1 cellular context compared by ENCODE assay signal in genomic region chr2:231961349-231962166, GRCh38.
TF ChIP-seq lines count a peak whose summit lies in the region.

Gene DIS3L2, plus strand, starts transcription at chr2:231961713. Its CDS starts 53,215 bp downstream, at chr2:232014928.

TF ChIP-seq in HepG2, 621 proteins besides CTCF, POLR2A, EP300 and RAD21 (continued from another document and continues in another):
- TF ChIP-seq, protein P1, sequence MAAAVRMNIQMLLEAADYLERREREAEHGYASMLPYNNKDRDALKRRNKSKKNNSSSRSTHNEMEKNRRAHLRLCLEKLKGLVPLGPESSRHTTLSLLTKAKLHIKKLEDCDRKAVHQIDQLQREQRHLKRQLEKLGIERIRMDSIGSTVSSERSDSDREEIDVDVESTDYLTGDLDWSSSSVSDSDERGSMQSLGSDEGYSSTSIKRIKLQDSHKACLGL (CRISPR knock-in tag; IDR thresholded peaks at IDR 0.05), result peak; percentile 88
- TF ChIP-seq CCDC6 (CRISPR knock-in tag; IDR thresholded peaks at IDR 0.05) (peak; percentile 91; the same call in 1 of the 2 replicates), KMT2B (CRISPR knock-in tag; IDR thresholded peaks at IDR 0.05) (peak; percentile 100), ZNF431 (CRISPR knock-in tag; IDR thresholded peaks at IDR 0.05; ENCODE audit: borderline replicate concordance, low read depth) (no peak), MAFK (conservative IDR thresholded peaks at IDR 0.05 in 1 of 2, IDR thresholded peaks at IDR 0.05 in 1 of 2; ENCODE audit: low read length in 2 of 2) (no peak), TOPORS (CRISPR knock-in tag; IDR thresholded peaks at IDR 0.05) (peak; percentile 84; the same call in 1 of the 2 replicates), ZNF343 (CRISPR knock-in tag; IDR thresholded peaks at IDR 0.05) (peak; percentile 92), NFYB (CRISPR knock-in tag; IDR thresholded peaks at IDR 0.05) (peak; percentile 19; the same call in 1 of the 2 replicates), CBFB (CRISPR knock-in tag; IDR thresholded peaks at IDR 0.05) (peak; percentile 95), ZSCAN25 (CRISPR knock-in tag; IDR thresholded peaks at IDR 0.05) (no peak), SIX4 (CRISPR knock-in tag; IDR thresholded peaks at IDR 0.05) (peak; percentile 75; the same call in 1 of the 2 replicates), CHD4 (IDR thresholded peaks at IDR 0.05; ENCODE audit: borderline replicate concordance, low read length) (no peak), ZNF33A (CRISPR knock-in tag; IDR thresholded peaks at IDR 0.05; ENCODE audit: borderline replicate concordance) (no peak), IKZF1 (IDR thresholded peaks at IDR 0.05) (no peak), HDAC2 (CRISPR knock-in tag; IDR thresholded peaks at IDR 0.05) (peak; percentile 86), RFX5 (IDR thresholded peaks at IDR 0.05; ENCODE audit: low read depth, low read length) (peak; percentile 35; the same call in 1 of the 2 replicates), TP53 (CRISPR knock-in tag; conservative IDR thresholded peaks at IDR 0.05) (0 out of 2 replicates have a peak, but pooled peaks have one; percentile 46), ERF (CRISPR knock-in tag; IDR thresholded peaks at IDR 0.05) (peak; percentile 66; the same call in 1 of the 2 replicates), ZSCAN9 (CRISPR knock-in tag; IDR thresholded peaks at IDR 0.05; ENCODE audit: borderline replicate concordance) (peak; percentile 93; the same call in 1 of the 2 replicates), RXRA (CRISPR knock-in tag; IDR thresholded peaks at IDR 0.05) (peak; percentile 65), ZNF331 (CRISPR knock-in tag; IDR thresholded peaks at IDR 0.05) (peak; percentile 90), ZNF557 (CRISPR knock-in tag; IDR thresholded peaks at IDR 0.05) (no peak), ZNF781 (CRISPR knock-in tag; IDR thresholded peaks at IDR 0.05; ENCODE audit: borderline replicate concordance, not compliant biosample characterization) (peak; percentile 71), ZNF564 (CRISPR knock-in tag; IDR thresholded peaks at IDR 0.05) (peak; percentile 74; the same call in 1 of the 2 replicates), ZNF629 (CRISPR knock-in tag; conservative IDR thresholded peaks at IDR 0.05) (peak; percentile 60), GMEB1 (CRISPR knock-in tag; IDR thresholded peaks at IDR 0.05; ENCODE audit: borderline replicate concordance) (peak; percentile 91), ZNF326 (CRISPR knock-in tag; IDR thresholded peaks at IDR 0.05; ENCODE audit: borderline replicate concordance) (no peak), CBX5 (CRISPR knock-in tag; IDR thresholded peaks at IDR 0.05; ENCODE audit: borderline replicate concordance) (peak; percentile 87; the same call in 1 of the 2 replicates), HMG20B (CRISPR knock-in tag; conservative IDR thresholded peaks at IDR 0.05) (peak; percentile 37; the same call in 1 of the 2 replicates), SP4 (CRISPR knock-in tag; IDR thresholded peaks at IDR 0.05) (peak; percentile 79), ZNF816 (CRISPR knock-in tag; IDR thresholded peaks at IDR 0.05; ENCODE audit: borderline replicate concordance) (0 out of 2 replicates have a peak, but pooled peaks have one; percentile 31), BRD4 (CRISPR knock-in tag; IDR thresholded peaks at IDR 0.05) (peak; percentile 93), NFKBIZ (CRISPR knock-in tag; IDR thresholded peaks at IDR 0.05) (peak; percentile 9; the same call in 1 of the 2 replicates), SMAD9 (CRISPR knock-in tag; IDR thresholded peaks at IDR 0.05) (no peak; the same call in 1 of the 2 replicates), ZBTB46 (CRISPR knock-in tag; IDR thresholded peaks at IDR 0.05; ENCODE audit: borderline replicate concordance) (0 out of 2 replicates have a peak, but pooled peaks have one; percentile 27), ZNF883 (CRISPR knock-in tag; IDR thresholded peaks at IDR 0.05; ENCODE audit: not compliant biosample characterization) (peak; percentile 95), YEATS2 (CRISPR knock-in tag; IDR thresholded peaks at IDR 0.05; ENCODE audit: borderline replicate concordance) (peak; percentile 92), SMC3 (IDR thresholded peaks at IDR 0.05; ENCODE audit: low read length) (no peak), SNAPC4 (CRISPR knock-in tag; IDR thresholded peaks at IDR 0.05) (peak; percentile 26; the same call in 1 of the 2 replicates), RBM22 (optimal IDR thresholded peaks at IDR 0.05; ENCODE audit: low read length) (no peak)
- TF ChIP-seq, protein P2, sequence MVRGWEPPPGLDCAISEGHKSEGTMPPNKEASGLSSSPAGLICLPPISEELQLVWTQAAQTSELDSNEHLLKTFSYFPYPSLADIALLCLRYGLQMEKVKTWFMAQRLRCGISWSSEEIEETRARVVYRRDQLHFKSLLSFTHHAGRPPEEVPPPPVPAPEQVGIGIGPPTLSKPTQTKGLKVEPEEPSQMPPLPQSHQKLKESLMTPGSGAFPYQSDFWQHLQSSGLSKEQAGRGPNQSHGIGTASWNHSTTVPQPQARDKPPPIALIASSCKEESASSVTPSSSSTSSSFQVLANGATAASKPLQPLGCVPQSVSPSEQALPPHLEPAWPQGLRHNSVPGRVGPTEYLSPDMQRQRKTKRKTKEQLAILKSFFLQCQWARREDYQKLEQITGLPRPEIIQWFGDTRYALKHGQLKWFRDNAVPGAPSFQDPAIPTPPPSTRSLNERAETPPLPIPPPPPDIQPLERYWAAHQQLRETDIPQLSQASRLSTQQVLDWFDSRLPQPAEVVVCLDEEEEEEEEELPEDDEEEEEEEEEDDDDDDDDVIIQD (CRISPR knock-in tag; IDR thresholded peaks at IDR 0.05; ENCODE audit: low read depth), result 0 out of 2 replicates have a peak, but pooled peaks have one; percentile 17
- TF ChIP-seq, protein P3, sequence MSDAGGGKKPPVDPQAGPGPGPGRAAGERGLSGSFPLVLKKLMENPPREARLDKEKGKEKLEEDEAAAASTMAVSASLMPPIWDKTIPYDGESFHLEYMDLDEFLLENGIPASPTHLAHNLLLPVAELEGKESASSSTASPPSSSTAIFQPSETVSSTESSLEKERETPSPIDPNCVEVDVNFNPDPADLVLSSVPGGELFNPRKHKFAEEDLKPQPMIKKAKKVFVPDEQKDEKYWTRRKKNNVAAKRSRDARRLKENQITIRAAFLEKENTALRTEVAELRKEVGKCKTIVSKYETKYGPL (CRISPR knock-in tag; IDR thresholded peaks at IDR 0.05), result peak; percentile 39
- TF ChIP-seq, protein P4, sequence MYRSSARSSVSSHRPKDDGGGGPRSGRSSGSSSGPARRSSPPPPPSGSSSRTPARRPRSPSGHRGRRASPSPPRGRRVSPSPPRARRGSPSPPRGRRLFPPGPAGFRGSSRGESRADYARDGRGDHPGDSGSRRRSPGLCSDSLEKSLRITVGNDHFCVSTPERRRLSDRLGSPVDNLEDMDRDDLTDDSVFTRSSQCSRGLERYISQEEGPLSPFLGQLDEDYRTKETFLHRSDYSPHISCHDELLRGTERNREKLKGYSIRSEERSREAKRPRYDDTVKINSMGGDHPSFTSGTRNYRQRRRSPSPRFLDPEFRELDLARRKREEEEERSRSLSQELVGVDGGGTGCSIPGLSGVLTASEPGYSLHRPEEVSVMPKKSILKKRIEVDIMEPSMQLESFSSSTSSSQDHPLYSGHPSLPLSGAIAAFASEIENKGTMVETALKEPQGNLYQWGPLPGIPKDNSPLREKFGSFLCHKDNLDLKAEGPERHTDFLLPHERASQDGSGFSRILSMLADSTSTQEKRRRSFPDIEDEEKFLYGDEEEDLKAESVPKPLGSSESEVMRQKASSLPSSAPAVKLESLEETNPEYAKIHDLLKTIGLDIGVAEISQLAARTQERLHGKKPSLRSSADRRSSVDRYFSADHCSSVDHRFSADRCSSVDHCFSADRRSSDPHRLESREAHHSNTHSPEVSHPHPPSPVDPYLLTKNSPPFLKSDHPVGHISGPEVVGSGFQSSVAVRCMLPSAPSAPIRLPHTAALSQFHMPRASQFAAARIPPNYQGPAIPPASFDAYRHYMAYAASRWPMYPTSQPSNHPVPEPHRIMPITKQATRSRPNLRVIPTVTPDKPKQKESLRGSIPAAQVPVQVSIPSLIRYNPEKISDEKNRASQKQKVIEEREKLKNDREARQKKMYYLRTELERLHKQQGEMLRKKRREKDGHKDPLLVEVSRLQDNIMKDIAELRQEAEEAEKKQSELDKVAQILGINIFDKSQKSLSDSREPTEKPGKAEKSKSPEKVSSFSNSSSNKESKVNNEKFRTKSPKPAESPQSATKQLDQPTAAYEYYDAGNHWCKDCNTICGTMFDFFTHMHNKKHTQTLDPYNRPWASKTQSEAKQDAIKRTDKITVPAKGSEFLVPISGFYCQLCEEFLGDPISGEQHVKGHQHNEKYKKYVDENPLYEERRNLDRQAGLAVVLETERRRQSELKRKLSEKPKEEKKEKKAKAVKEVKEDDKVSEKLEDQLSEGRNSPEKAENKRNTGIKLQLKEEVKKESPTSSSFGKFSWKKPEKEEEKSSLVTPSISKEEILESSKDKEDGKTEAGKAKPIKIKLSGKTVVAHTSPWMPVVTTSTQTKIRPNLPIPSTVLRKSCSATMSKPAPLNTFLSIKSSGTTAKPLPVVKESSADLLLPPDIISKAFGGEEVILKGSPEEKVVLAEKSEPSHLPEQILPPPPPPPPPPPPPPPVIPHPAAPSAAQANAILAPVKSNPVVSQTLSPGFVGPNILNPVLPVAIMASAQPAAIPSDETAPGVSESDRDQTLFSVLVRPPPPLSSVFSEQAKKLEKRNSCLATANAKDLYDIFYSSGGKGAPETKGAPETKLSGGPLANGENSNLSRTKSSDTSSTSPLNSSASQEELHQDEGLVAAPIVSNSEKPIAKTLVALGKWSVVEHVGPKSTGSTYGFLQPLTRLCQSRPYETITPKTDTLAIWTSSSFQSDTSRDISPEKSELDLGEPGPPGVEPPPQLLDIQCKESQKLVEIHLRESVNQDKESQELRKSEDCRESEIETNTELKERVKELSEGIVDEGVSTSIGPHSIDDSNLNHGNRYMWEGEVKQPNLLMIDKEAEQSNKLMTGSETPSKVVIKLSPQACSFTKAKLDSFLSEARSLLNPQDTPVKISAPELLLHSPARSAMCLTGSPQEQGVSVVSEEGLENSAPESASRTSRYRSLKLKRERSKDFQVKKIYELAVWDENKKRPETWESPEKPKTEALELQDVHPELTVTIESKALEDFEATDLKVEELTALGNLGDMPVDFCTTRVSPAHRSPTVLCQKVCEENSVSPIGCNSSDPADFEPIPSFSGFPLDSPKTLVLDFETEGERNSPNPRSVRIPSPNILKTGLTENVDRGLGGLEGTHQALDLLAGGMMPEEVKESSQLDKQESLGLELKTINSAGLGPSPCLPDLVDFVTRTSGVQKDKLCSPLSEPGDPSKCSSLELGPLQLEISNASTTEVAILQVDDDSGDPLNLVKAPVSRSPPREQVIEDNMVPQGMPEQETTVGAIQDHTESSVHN (CRISPR knock-in tag; IDR thresholded peaks at IDR 0.05), result peak; percentile 47; the same call in 1 of the 2 replicates
- TF ChIP-seq, protein P5, sequence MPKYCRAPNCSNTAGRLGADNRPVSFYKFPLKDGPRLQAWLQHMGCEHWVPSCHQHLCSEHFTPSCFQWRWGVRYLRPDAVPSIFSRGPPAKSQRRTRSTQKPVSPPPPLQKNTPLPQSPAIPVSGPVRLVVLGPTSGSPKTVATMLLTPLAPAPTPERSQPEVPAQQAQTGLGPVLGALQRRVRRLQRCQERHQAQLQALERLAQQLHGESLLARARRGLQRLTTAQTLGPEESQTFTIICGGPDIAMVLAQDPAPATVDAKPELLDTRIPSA (CRISPR knock-in tag; IDR thresholded peaks at IDR 0.05; ENCODE audit: borderline replicate concordance), result peak; percentile 64; the same call in 1 of the 2 replicates
